In the genomic region with DNA sequence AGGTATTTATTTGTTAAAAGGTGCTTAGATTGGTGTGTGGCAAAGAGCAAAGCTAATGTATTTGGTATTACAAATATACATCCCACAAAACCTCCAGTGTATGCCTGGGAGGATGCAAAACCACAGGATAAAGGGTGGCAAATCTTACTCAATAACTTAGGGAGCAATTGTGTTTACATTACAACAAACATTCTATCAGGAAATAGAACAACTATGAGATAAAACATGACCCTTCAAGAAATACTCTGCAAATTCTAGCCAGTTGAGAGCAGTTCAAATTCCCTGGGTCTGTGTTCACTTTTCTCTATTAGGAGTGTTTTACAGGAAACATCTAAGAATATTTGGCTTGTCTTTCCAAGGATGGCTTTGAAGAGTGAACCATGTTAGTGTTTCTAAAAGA, we compare ENCODE assay signal across 15 cellular contexts.
"Had no signal": no experiment of that assay in that cellular context is flagged by ENCODE, and none has a peak within 500 bp of the region (broad histone marks: within the 10 kb centered on the region; RNA-seq: fewer than 3 reads in every experiment).

No MANE protein-coding gene starts in this region.

- DNase-seq: activated CD4-positive, alpha-beta T cell treated with anti-CD3 and anti-CD28 coated beads for 48 hours; activated CD8-positive, alpha-beta T cell treated with anti-CD3 and anti-CD28 coated beads for 36 hours; activated gamma-delta T cell; activated naive CD8-positive, alpha-beta T cell treated with anti-CD3 and anti-CD28 coated beads for 36 hours; activated T-cell treated with anti-CD3 and anti-CD28 coated beads, Interleukin-2, amount 50 U/mL, for 48 hours; anterior cingulate cortex; brain microvascular endothelial cell; effector memory CD4-positive, alpha-beta T cell; left colon; stimulated activated CD4-positive, alpha-beta T cell treated with anti-CD3 and anti-CD28 coated beads, Interleukin-12 subunit alpha, Interleukin-12 subunit beta, amount 100 ng/mL, for 4 hours had no signal

- H3K27ac ChIP-seq: brain microvascular endothelial cell, neutrophil had no signal

- ATAC-seq: activated CD8-positive, alpha-beta T cell treated with anti-CD3 and anti-CD28 coated beads for 36 hours; left colon; stimulated activated memory B cell treated with anti-CD40 and anti-IgM and Interleukin-4, amounts not matched to agents 10 μg/mL and 1 μg/mL and 100 μg/mL, for 72 hours; WTC11 had no signal

- H3K27me3 Mint-ChIP-seq: activated CD8-positive, alpha-beta T cell treated with anti-CD3 and anti-CD28 coated beads for 36 hours; activated naive CD8-positive, alpha-beta T cell treated with anti-CD3 and anti-CD28 coated beads for 36 hours; dendritic cell treated with granulocyte-macrophage colony-stimulating factor and Interleukin-4, amounts not matched to agents 40 ng/mL and 50 ng/mL, for 4 days; stimulated activated memory B cell treated with anti-CD40 and anti-IgM and Interleukin-4, amounts not matched to agents 10 μg/mL and 1 μg/mL and 100 μg/mL, for 72 hours had no signal

- H3K4me3 ChIP-seq: lung had no signal

- H3K27ac Mint-ChIP-seq: activated CD8-positive, alpha-beta T cell treated with anti-CD3 and anti-CD28 coated beads for 36 hours; activated naive CD8-positive, alpha-beta T cell treated with anti-CD3 and anti-CD28 coated beads for 36 hours; dendritic cell treated with granulocyte-macrophage colony-stimulating factor and Interleukin-4, amounts not matched to agents 40 ng/mL and 50 ng/mL, for 4 days; stimulated activated memory B cell treated with anti-CD40 and anti-IgM and Interleukin-4, amounts not matched to agents 10 μg/mL and 1 μg/mL and 100 μg/mL, for 72 hours; WTC11 had no signal

- H3K4me1 Mint-ChIP-seq: activated naive CD8-positive, alpha-beta T cell treated with anti-CD3 and anti-CD28 coated beads for 36 hours; stimulated activated memory B cell treated with anti-CD40 and anti-IgM and Interleukin-4, amounts not matched to agents 10 μg/mL and 1 μg/mL and 100 μg/mL, for 72 hours had no signal

- H3K4me3 Mint-ChIP-seq: activated CD8-positive, alpha-beta T cell treated with anti-CD3 and anti-CD28 coated beads for 36 hours; activated naive CD8-positive, alpha-beta T cell treated with anti-CD3 and anti-CD28 coated beads for 36 hours; dendritic cell treated with granulocyte-macrophage colony-stimulating factor and Interleukin-4, amounts not matched to agents 40 ng/mL and 50 ng/mL, for 4 days; stimulated activated memory B cell treated with anti-CD40 and anti-IgM and Interleukin-4, amounts not matched to agents 10 μg/mL and 1 μg/mL and 100 μg/mL, for 72 hours; WTC11 had no signal

- H3K9me3 Mint-ChIP-seq: activated CD8-positive, alpha-beta T cell treated with anti-CD3 and anti-CD28 coated beads for 36 hours; activated naive CD8-positive, alpha-beta T cell treated with anti-CD3 and anti-CD28 coated beads for 36 hours; dendritic cell treated with granulocyte-macrophage colony-stimulating factor and Interleukin-4, amounts not matched to agents 40 ng/mL and 50 ng/mL, for 4 days; stimulated activated memory B cell treated with anti-CD40 and anti-IgM and Interleukin-4, amounts not matched to agents 10 μg/mL and 1 μg/mL and 100 μg/mL, for 72 hours; WTC11 had no signal

- H3K9me3 ChIP-seq: neutrophil had no signal

- H3K27me3 ChIP-seq: brain microvascular endothelial cell, neutrophil had no signal
